In the genomic region with DNA sequence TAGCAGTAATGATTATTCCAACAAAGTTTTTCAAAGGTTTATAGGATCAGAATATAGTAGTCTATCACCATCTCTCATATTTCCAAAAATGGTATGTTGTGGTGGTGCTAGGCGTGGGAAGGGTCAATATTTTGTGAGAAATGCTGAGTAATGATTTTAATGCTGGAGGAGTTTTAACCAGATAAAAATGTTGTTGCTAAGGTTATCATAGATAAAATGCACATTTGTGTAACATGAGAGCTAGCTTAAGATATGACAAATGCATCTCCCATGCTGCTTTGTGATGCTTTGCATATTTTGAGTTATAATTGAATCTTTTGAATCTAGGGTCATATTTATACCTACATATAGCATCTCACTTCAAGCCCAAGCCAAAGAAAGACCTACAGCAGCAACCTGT, we compare ENCODE assay signal across 2 cellular contexts.
TF ChIP-seq lines count a peak whose summit lies in the region.

No MANE protein-coding gene starts in this region.

TF ChIP-seq in SK-N-SH, 30 proteins besides CTCF, POLR2A, EP300 and RAD21 (continued from another document):
- TF ChIP-seq, protein P1, sequence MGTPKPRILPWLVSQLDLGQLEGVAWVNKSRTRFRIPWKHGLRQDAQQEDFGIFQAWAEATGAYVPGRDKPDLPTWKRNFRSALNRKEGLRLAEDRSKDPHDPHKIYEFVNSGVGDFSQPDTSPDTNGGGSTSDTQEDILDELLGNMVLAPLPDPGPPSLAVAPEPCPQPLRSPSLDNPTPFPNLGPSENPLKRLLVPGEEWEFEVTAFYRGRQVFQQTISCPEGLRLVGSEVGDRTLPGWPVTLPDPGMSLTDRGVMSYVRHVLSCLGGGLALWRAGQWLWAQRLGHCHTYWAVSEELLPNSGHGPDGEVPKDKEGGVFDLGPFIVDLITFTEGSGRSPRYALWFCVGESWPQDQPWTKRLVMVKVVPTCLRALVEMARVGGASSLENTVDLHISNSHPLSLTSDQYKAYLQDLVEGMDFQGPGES (IDR thresholded peaks at IDR 0.05; ENCODE audit: low read depth, low read length) = no peak
- no peak for TF ChIP-seq TCF12 (IDR thresholded peaks at IDR 0.05)
- TF ChIP-seq NRF1 (IDR thresholded peaks at IDR 0.05; ENCODE audit: low read depth, low read length) = no peak

TF ChIP-seq in K562, 482 proteins besides CTCF, POLR2A, EP300 and RAD21 (continued from another document):
- TF ChIP-seq ARID4B (CRISPR knock-in tag; IDR thresholded peaks at IDR 0.05) = no peak
- no peak for TF ChIP-seq POLR2AphosphoS2 (IDR thresholded peaks at IDR 0.05; ENCODE audit: low read length)
- no peak for TF ChIP-seq POLR2H (tag; IDR thresholded peaks at IDR 0.05; ENCODE audit: low read depth)
- TF ChIP-seq MAFK (IDR thresholded peaks at IDR 0.05; ENCODE audit: low read length) = peak; percentile 49; the same call in 1 of the 2 replicates
- TF ChIP-seq EHMT2 (IDR thresholded peaks at IDR 0.05) = no peak
- TF ChIP-seq ZNF778 (CRISPR knock-in tag; IDR thresholded peaks at IDR 0.05) = no peak
- no peak for TF ChIP-seq ZNF830 (CRISPR knock-in tag; IDR thresholded peaks at IDR 0.05)
- no peak for TF ChIP-seq CHD2 (IDR thresholded peaks at IDR 0.05; ENCODE audit: low read depth, low read length)
- no peak for TF ChIP-seq HDGF (IDR thresholded peaks at IDR 0.05)
